In genomic region chr2:19425419-19425818, GRCh38 we compare ENCODE assay signal across 28 cellular contexts.
DNase-seq lines count a peak whose midpoint lies in the region; ATAC-seq and TF ChIP-seq lines count a peak whose summit lies in the region.
"Had no signal": no experiment of that assay in that cellular context is flagged by ENCODE, and none has a peak within 500 bp of the region (broad histone marks: within the 10 kb centered on the region; RNA-seq: fewer than 3 reads in every experiment).

No MANE protein-coding gene starts in this region.

- peaks cover 20% of the 10 kb centered on the region for H3K4me1 ChIP-seq in iPS-18a (ENCODE audit: control insufficient read depth, low read depth, low read length)
- H3K4me1 ChIP-seq: ascending aorta, pancreas, stomach, thyroid gland, uterus had no signal

- H3K9me3 Mint-ChIP-seq in osteocyte (ENCODE audit: unreplicated experiment), result no peaks in the 10 kb centered on the region
- H3K9me3 Mint-ChIP-seq: activated naive CD4-positive, alpha-beta T cell treated with anti-CD3 and anti-CD28 coated beads, Interleukin-2, amount 50 U/mL, for 24 hours; CD4-positive, alpha-beta memory T cell; dendritic cell treated with granulocyte-macrophage colony-stimulating factor and Interleukin-4, amounts not matched to agents 40 ng/mL and 50 ng/mL, for 4 days; H9; T-helper 2 cell treated with Interferon-gamma antibody and Interleukin-4, amounts not matched to agents 5 μg/mL and 100 μg/mL, for 36 hours had no signal

- H3K27ac Mint-ChIP-seq in osteocyte (ENCODE audit: unreplicated experiment), result no peak overlapping the region
- H3K27ac Mint-ChIP-seq: activated naive CD4-positive, alpha-beta T cell treated with anti-CD3 and anti-CD28 coated beads, Interleukin-2, amount 50 U/mL, for 24 hours; B cell; CD4-positive, alpha-beta memory T cell; dendritic cell treated with granulocyte-macrophage colony-stimulating factor and Interleukin-4, amounts not matched to agents 40 ng/mL and 50 ng/mL, for 4 days; T-helper 2 cell treated with Interferon-gamma antibody and Interleukin-4, amounts not matched to agents 5 μg/mL and 100 μg/mL, for 36 hours had no signal

- TF ChIP-seq CTCF in AG10803 (conservative IDR thresholded peaks at IDR 0.05; ENCODE audit: low read length) (no peak), osteocyte (IDR thresholded peaks at IDR 0.05) (no peak)

- H3K36me3 ChIP-seq in iPS-18a (ENCODE audit: control insufficient read depth, low read depth, low read length), result no peaks in the 10 kb centered on the region
- H3K36me3 ChIP-seq: ascending aorta, pancreas, stomach, thyroid gland, uterus had no signal

- H3K27me3 Mint-ChIP-seq in osteocyte (ENCODE audit: unreplicated experiment), result peaks cover 18% of the 10 kb centered on the region
- H3K27me3 Mint-ChIP-seq: dendritic cell treated with granulocyte-macrophage colony-stimulating factor and Interleukin-4, amounts not matched to agents 40 ng/mL and 50 ng/mL, for 4 days had no signal

- ATAC-seq in GM18873 (IDR thresholded peaks at IDR 0.05; ENCODE audit: low FRiP score, unreplicated experiment), result no peak
- ATAC-seq: left lobe of liver, pancreas had no signal

- no peak overlapping the region for H3K9ac ChIP-seq in iPS-18a (ENCODE audit: low read length)

- no peak overlapping the region for H3K4me3 Mint-ChIP-seq in osteocyte (ENCODE audit: unreplicated experiment)
- H3K4me3 Mint-ChIP-seq: activated naive CD4-positive, alpha-beta T cell treated with anti-CD3 and anti-CD28 coated beads, Interleukin-2, amount 50 U/mL, for 24 hours; B cell; CD4-positive, alpha-beta memory T cell; dendritic cell treated with granulocyte-macrophage colony-stimulating factor and Interleukin-4, amounts not matched to agents 40 ng/mL and 50 ng/mL, for 4 days; T-helper 2 cell treated with Interferon-gamma antibody and Interleukin-4, amounts not matched to agents 5 μg/mL and 100 μg/mL, for 36 hours had no signal

- no peak overlapping the region for H3K27ac ChIP-seq in iPS-18a (ENCODE audit: low read length)
- H3K27ac ChIP-seq: ascending aorta, pancreas, stomach, thyroid gland, uterus had no signal

- no peak overlapping the region for H3K4me3 ChIP-seq in AG10803 (ENCODE audit: low read length)
- peak overlapping the region; percentile 15 for H3K4me3 ChIP-seq in iPS-18a (ENCODE audit: low read length)
- H3K4me3 ChIP-seq: ascending aorta, pancreas, stomach, thyroid gland, uterus had no signal

- H3K4me1 Mint-ChIP-seq in osteocyte (ENCODE audit: unreplicated experiment), result peaks cover 10% of the 10 kb centered on the region
- H3K4me1 Mint-ChIP-seq: activated naive CD4-positive, alpha-beta T cell treated with anti-CD3 and anti-CD28 coated beads, Interleukin-2, amount 50 U/mL, for 24 hours; B cell; CD4-positive, alpha-beta memory T cell had no signal

- no peaks in the 10 kb centered on the region for H3K27me3 ChIP-seq in iPS-18a (ENCODE audit: control insufficient read depth, insufficient read depth, low read length)
- H3K27me3 ChIP-seq: ascending aorta, pancreas, stomach, thyroid gland, uterus had no signal

- H3K9me3 ChIP-seq in iPS-18a (ENCODE audit: control insufficient read depth, low read depth, low read length), result no peaks in the 10 kb centered on the region
- H3K9me3 ChIP-seq: ascending aorta, pancreas, stomach, thyroid gland, uterus had no signal

- peaks cover 3% of the 10 kb centered on the region for H3K36me3 Mint-ChIP-seq in osteocyte (ENCODE audit: unreplicated experiment)
- H3K36me3 Mint-ChIP-seq: activated naive CD4-positive, alpha-beta T cell treated with anti-CD3 and anti-CD28 coated beads, Interleukin-2, amount 50 U/mL, for 24 hours; CD4-positive, alpha-beta memory T cell had no signal

- DNase-seq in AG10803 (ENCODE audit: low read depth), result peak; percentile 8
- peak; percentile 36 for DNase-seq in LHCN-M2 (ENCODE audit: low read depth)
- DNase-seq in fibroblast of gingiva (ENCODE audit: low read depth), result peak; percentile 63
- DNase-seq in NCI-H82 treated with DMSO at 0.1 percent for 48 hours (lab: John Stamatoyannopoulos, UW; ENCODE audit: unreplicated experiment), result no peak
- no peak for DNase-seq in osteocyte (ENCODE audit: extremely low spot score, unreplicated experiment)
- no peak for DNase-seq in COLO829 (ENCODE audit: low spot score)
- DNase-seq: activated CD4-positive, alpha-beta T cell treated with anti-CD3 and anti-CD28 coated beads for 4 hours; CD4-positive, alpha-beta memory T cell; central memory CD4-positive, alpha-beta T cell; H9; KBM-7; mesenchymal stem cell; NCI-H524; pancreas; retina; SHP77; stimulated activated CD4-positive, alpha-beta T cell treated with anti-CD3 and anti-CD28 coated beads, Interleukin-2, amount 100 ng/mL, for 48 hours; stomach; thyroid gland; uterus had no signal

Comparison
In these comparisons a context has a peak if more than half of its experiments do, and no peak if none do; other contexts are left out.
1. DNase-seq: peak in AG10803 (single experiment), LHCN-M2 (single experiment) and fibroblast of gingiva (single experiment); none in NCI-H82 treated with DMSO at 0.1 percent for 48 hours (single experiment), osteocyte (single experiment) and COLO829 (single experiment).